ENCODE assay signal across 9 cellular contexts in the genomic region with DNA sequence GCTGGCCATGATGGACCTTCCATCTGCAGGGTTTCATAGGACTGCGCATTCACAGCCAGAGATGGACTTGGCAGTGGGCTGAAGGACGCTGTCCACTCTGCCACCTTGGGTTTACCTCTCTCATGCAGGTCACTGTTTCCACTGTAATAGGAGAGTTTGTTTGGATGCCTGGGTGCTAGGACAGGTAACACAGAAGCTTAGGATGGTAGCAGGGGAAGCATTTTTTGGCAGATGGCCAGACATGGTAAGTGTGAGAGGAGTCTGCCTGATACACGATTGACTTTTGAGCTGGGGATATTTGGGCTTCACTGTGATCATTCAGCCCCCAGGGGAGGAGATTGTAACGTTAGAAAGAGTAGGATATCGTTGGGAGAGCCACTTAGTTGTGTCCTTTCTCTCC. TPM values are rescaled to one million over a fixed set of nuclear protein-coding genes. Genes with fewer than 3 reads are reported as not detected.
DNase-seq lines count a peak whose midpoint lies in the region; ATAC-seq and TF ChIP-seq lines count a peak whose summit lies in the region.
"Had no signal": no experiment of that assay in that cellular context is flagged by ENCODE, and none has a peak within 500 bp of the region (broad histone marks: within the 10 kb centered on the region; RNA-seq: fewer than 3 reads in every experiment).

No MANE protein-coding gene starts in this region.

- H3K79me2 ChIP-seq in OCI-LY1 (ENCODE audit: insufficient read depth, low read length) = no peaks in the 10 kb centered on the region

- no peaks in the 10 kb centered on the region for H4K20me1 ChIP-seq in OCI-LY1 (ENCODE audit: insufficient read depth, low read length)

- peak overlapping the region; percentile 51 for H3K4me2 ChIP-seq in OCI-LY1 (ENCODE audit: low read length)

- TF ChIP-seq CTCF in OCI-LY1 (IDR thresholded peaks at IDR 0.05; ENCODE audit: low read length) = no peak
- TF ChIP-seq CTCF in fibroblast of villous mesenchyme (IDR thresholded peaks at IDR 0.05; ENCODE audit: insufficient read depth, low read depth, low read length) = no peak
- no peak for TF ChIP-seq CTCF in testis (IDR thresholded peaks at IDR 0.05)

- intact Hi-C loops in testis (cut with DNase I; ENCODE audit: low total_unique reads) = no loop called here

- H3K27ac ChIP-seq in OCI-LY1 (ENCODE audit: low read depth, low read length, poor library complexity, severe bottlenecking) (peak overlapping the region; percentile 79), testis (peak overlapping the region; percentile 43 to 75)

- H2AFZ ChIP-seq in OCI-LY1 (ENCODE audit: low read length) = 0 out of 2 replicates have a peak overlapping the region, but pooled peaks have one; percentile 12

- peaks cover 28% of the 10 kb centered on the region for H3K4me1 ChIP-seq in OCI-LY1 (ENCODE audit: insufficient read depth, low read length, severe bottlenecking)
- H3K4me1 ChIP-seq in testis = peaks cover 17% of the 10 kb centered on the region

- peak overlapping the region; percentile 12; the same call in 1 of the 2 replicates for H3K9ac ChIP-seq in OCI-LY1 (ENCODE audit: low read length)

- H3K9me2 ChIP-seq in OCI-LY1 (ENCODE audit: low read depth, low read length) = no peaks in the 10 kb centered on the region

- H3K27me3 ChIP-seq in OCI-LY1 (ENCODE audit: insufficient read depth, low read length) (no peaks in the 10 kb centered on the region), testis (no peaks in the 10 kb centered on the region)

- WGBS in testis, 2 donors = 60 to 68% methylated on average over 5 of the region's 5 CpGs

- H3K4me3 ChIP-seq in OCI-LY1 (ENCODE audit: low read depth, low read length, poor library complexity, severe bottlenecking) (peak overlapping the region; percentile 32), fibroblast of villous mesenchyme (ENCODE audit: low read depth, low read length) (peak overlapping the region; percentile 21), testis (no peak overlapping the region)

- peak; percentile 67 for DNase-seq in activated CD8-positive, alpha-beta memory T cell treated with anti-CD3 and anti-CD28 coated beads for 24 hours
- no peak for DNase-seq in activated CD8-positive, alpha-beta memory T cell treated with anti-CD3 and anti-CD28 coated beads, Interleukin-2, amount 50 U/mL, for 48 hours
- DNase-seq in fibroblast of villous mesenchyme (ENCODE audit: low read depth) (no peak), testis (no peak), SHP77 (lab: John Stamatoyannopoulos, UW) (no peak), HuH-7 (ENCODE audit: low spot score) (no peak)
- DNase-seq: T1000 had no signal

- H3F3A ChIP-seq in OCI-LY1 (ENCODE audit: insufficient read depth, low read length) = no peaks in the 10 kb centered on the region

- ATAC-seq in GM18861 (IDR thresholded peaks at IDR 0.05; ENCODE audit: unreplicated experiment) = no peak

- H3K36me3 ChIP-seq in OCI-LY1 (ENCODE audit: insufficient read depth, low read length) = no peaks in the 10 kb centered on the region
- no peaks in the 10 kb centered on the region for H3K36me3 ChIP-seq in testis (ENCODE audit: low read depth, missing control alignments)

- H3K9me3 ChIP-seq in OCI-LY1 (ENCODE audit: low read length) (no peaks in the 10 kb centered on the region), testis (no peaks in the 10 kb centered on the region)

- TF ChIP-seq POLR2A in testis (IDR thresholded peaks at IDR 0.05) = no peak

RNA-seq across cellular contexts. Expression of gene PSEN2, which starts 11.8 kb away (rescaled TPM):
- total RNA-seq in fibroblast of villous mesenchyme = 16.0 and 20.6 TPM in 2 replicates
- 100 to 1,000 TPM in 1 of 2 donors, 10 to 100 TPM in 1; 87.8 to 107 TPM for total RNA-seq in testis
- 40.7 TPM for polyA plus RNA-seq in testis (ENCODE audit: insufficient read depth, low read depth, low replicate concordance)

RNA-seq across cellular contexts. Expression of gene COQ8A, which starts 57.9 kb away (rescaled TPM):
- total RNA-seq in fibroblast of villous mesenchyme (2.3 and 3.0 TPM in 2 replicates), testis (10 to 100 TPM; 39.2 to 46.8 TPM)
- polyA plus RNA-seq in testis (ENCODE audit: insufficient read depth, low read depth, low replicate concordance) = 34.4 TPM

Comparison
In these comparisons a context has a peak if more than half of its experiments do, and no peak if none do; other contexts are left out.
1. H3K4me3 ChIP-seq: peak in OCI-LY1 (single experiment) and fibroblast of villous mesenchyme (single experiment); none in testis (0 of 2).